Comparison of ENCODE assay signal across 17 cellular contexts in genomic region chr9:419571-420156, GRCh38.
DNase-seq lines count a peak whose midpoint lies in the region; TF ChIP-seq lines count a peak whose summit lies in the region.
"Had no signal": no experiment of that assay in that cellular context is flagged by ENCODE, and none has a peak within 500 bp of the region (broad histone marks: within the 10 kb centered on the region; RNA-seq: fewer than 3 reads in every experiment).

No MANE protein-coding gene starts in this region.

- in situ Hi-C loops in brain microvascular endothelial cell (cut with HindIII; ENCODE audit: low pct_ligation_motif_present, low sequenced_read_pairs) = no loop called here

- TF ChIP-seq POLR2A in erythroblast (IDR thresholded peaks at IDR 0.05; ENCODE audit: low read length) = no peak

- no peaks in the 10 kb centered on the region for H3K27me3 ChIP-seq in brain microvascular endothelial cell (replicated peaks)
- H3K27me3 ChIP-seq: BLaER1 treated with 17β-estradiol and CSF1 and Interleukin-3, amounts not matched to agents 10 nM and 100 nM; uterus had no signal

- TF ChIP-seq CTCF in AG09319 (IDR thresholded peaks at IDR 0.05; ENCODE audit: low read depth, low read length) (no peak), brain microvascular endothelial cell (IDR thresholded peaks at IDR 0.05; ENCODE audit: low read depth, low read length, missing control alignments) (no peak)

- no peaks in the 10 kb centered on the region for H3K36me3 ChIP-seq in brain microvascular endothelial cell (replicated peaks)
- H3K36me3 ChIP-seq: uterus had no signal

- DNase-seq in AG09319 (ENCODE audit: extremely low read depth, low read depth) (peak; percentile 51), brain microvascular endothelial cell (peak; percentile 12), left kidney (ENCODE audit: low read depth, low spot score) (peak; percentile 52), germinal center (ENCODE audit: low spot score) (no peak), ecto neural progenitor cell (ENCODE audit: low spot score) (no peak), GM19238 (ENCODE audit: insufficient read length, low spot score) (no peak), erythroblast (lab: John Stamatoyannopoulos, UW) (no peak)
- DNase-seq: GOT3; NCI-H2029 treated with DMSO at 0.1 percent for 48 hours; NK-92 treated with Interleukin-12 subunit alpha and Interleukin-12 subunit beta, amount 100 ng/mL, for 24 hours; SK-N-SH; stimulated activated CD4-positive, alpha-beta T cell treated with anti-CD3 and anti-CD28 coated beads, Interleukin-4, amount 100 ng/mL, for 24 hours; stimulated activated naive CD4-positive, alpha-beta T cell; uterus; WERI-Rb-1 had no signal

- TF ChIP-seq RAD21 in Ishikawa (IDR thresholded peaks at IDR 0.05; ENCODE audit: low read depth) = no peak

- no peak for TF ChIP-seq EP300 in Ishikawa (IDR thresholded peaks at IDR 0.05; ENCODE audit: borderline replicate concordance)

- H3K4me3 ChIP-seq in brain microvascular endothelial cell (ENCODE audit: low read depth, low read length) = no peak overlapping the region
- H3K4me3 ChIP-seq: BLaER1 treated with 17β-estradiol and CSF1 and Interleukin-3, amounts not matched to agents 10 nM and 100 nM; uterus had no signal

- no peak overlapping the region for H3K27ac ChIP-seq in brain microvascular endothelial cell
- H3K27ac ChIP-seq: BLaER1 treated with 17β-estradiol and CSF1 and Interleukin-3, amounts not matched to agents 10 nM and 100 nM; uterus; WERI-Rb-1 had no signal

TF ChIP-seq in Ishikawa, 13 proteins besides CTCF, POLR2A, EP300 and RAD21:
- TF ChIP-seq TCF12 (IDR thresholded peaks at IDR 0.05; ENCODE audit: low read depth) = no peak
- TF ChIP-seq, protein P1, sequence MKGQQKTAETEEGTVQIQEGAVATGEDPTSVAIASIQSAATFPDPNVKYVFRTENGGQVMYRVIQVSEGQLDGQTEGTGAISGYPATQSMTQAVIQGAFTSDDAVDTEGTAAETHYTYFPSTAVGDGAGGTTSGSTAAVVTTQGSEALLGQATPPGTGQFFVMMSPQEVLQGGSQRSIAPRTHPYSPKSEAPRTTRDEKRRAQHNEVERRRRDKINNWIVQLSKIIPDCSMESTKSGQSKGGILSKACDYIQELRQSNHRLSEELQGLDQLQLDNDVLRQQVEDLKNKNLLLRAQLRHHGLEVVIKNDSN (IDR thresholded peaks at IDR 0.05) = no peak
- TF ChIP-seq TEAD4 (IDR thresholded peaks at IDR 0.05) = 0 out of 2 replicates have a peak, but pooled peaks have one; percentile 16
- no peak for TF ChIP-seq REST (IDR thresholded peaks at IDR 0.05; ENCODE audit: low read depth)
- TF ChIP-seq CEBPB (IDR thresholded peaks at IDR 0.05) = no peak
- TF ChIP-seq FOXM1 (IDR thresholded peaks at IDR 0.05; ENCODE audit: borderline replicate concordance, low read depth) = no peak
- no peak for TF ChIP-seq CREB1 (IDR thresholded peaks at IDR 0.05; ENCODE audit: low read depth)
- TF ChIP-seq NFIC (IDR thresholded peaks at IDR 0.05) = peak; percentile 43
TF ChIP-seq in Ishikawa: peak in this region for 2.

Comparison
In these comparisons a context has a peak if more than half of its experiments do, and no peak if none do; other contexts are left out.
1. DNase-seq: peak in AG09319 (single experiment), brain microvascular endothelial cell (single experiment) and left kidney (single experiment); none in germinal center (single experiment), ecto neural progenitor cell (single experiment), GM19238 (single experiment) and erythroblast (0 of 2).